In the genomic region with DNA sequence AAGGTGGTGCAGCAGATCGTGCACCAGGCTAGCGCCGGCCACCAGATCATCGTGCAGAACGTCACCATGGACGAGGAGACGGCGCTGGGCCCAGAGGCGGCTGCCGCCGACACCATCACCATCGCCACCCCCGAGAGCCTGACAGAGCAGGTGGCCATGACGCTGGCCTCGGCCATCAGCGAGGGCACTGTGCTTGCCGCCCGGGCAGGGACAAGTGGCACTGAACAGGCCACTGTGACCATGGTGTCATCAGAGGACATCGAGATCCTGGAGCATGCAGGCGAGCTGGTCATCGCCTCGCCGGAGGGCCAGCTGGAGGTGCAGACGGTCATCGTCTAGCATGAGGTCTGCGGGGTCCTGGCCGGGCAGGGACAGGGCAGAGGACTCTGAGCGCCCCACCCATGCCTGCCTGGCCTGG, we compare ENCODE assay signal across 2 cellular contexts.
TF ChIP-seq lines count a peak whose summit lies in the region.

No MANE protein-coding gene starts in this region.

TF ChIP-seq in HepG2, 621 proteins besides CTCF, POLR2A, EP300 and RAD21:
- no peak for TF ChIP-seq ZNF570 (CRISPR knock-in tag; IDR thresholded peaks at IDR 0.05; ENCODE audit: borderline replicate concordance)
- TF ChIP-seq AGO1 (IDR thresholded peaks at IDR 0.05; ENCODE audit: low read depth, low read length, poor library complexity, severe bottlenecking) = peak; percentile 67
- peak; percentile 38 for TF ChIP-seq AGO2 (optimal IDR thresholded peaks at IDR 0.05; ENCODE audit: low read depth, low read length)

TF ChIP-seq in HEK293, 187 proteins besides CTCF, POLR2A, EP300 and RAD21:
- TF ChIP-seq ZNF600 (tag by site-specific recombination; IDR thresholded peaks at IDR 0.05) (peak; percentile 67), ZNF26 (tag by site-specific recombination; IDR thresholded peaks at IDR 0.05) (no peak), ZNF121 (tag by site-specific recombination; IDR thresholded peaks at IDR 0.05) (no peak), ZNF354C (tag by site-specific recombination; IDR thresholded peaks at IDR 0.05; ENCODE audit: borderline replicate concordance, low read depth) (no peak), ZBTB8A (tag by site-specific recombination; IDR thresholded peaks at IDR 0.05) (no peak), ZNF341 (tag by site-specific recombination; IDR thresholded peaks at IDR 0.05; ENCODE audit: low read depth) (peak; percentile 4; the same call in 1 of the 2 replicates), PRDM6 (tag by site-specific recombination; IDR thresholded peaks at IDR 0.05) (no peak), BCL11B (tag by site-specific recombination; IDR thresholded peaks at IDR 0.05; ENCODE audit: low read depth) (peak; percentile 0; the same call in 1 of the 2 replicates), ZFP69B (tag by site-specific recombination; IDR thresholded peaks at IDR 0.05) (no peak), SCRT2 (tag by site-specific recombination; IDR thresholded peaks at IDR 0.05) (no peak), ZNF140 (tag by site-specific recombination; IDR thresholded peaks at IDR 0.05) (no peak), ZNF792 (tag by site-specific recombination; IDR thresholded peaks at IDR 0.05) (no peak), ZNF555 (tag by site-specific recombination; conservative IDR thresholded peaks at IDR 0.05) (no peak), ZBTB21 (tag by site-specific recombination; IDR thresholded peaks at IDR 0.05) (no peak), ZNF837 (tag by site-specific recombination; IDR thresholded peaks at IDR 0.05) (no peak), ZBTB17 (tag by site-specific recombination; IDR thresholded peaks at IDR 0.05) (no peak), ZBTB20 (tag by site-specific recombination; IDR thresholded peaks at IDR 0.05) (no peak), ZNF114 (tag by site-specific recombination; IDR thresholded peaks at IDR 0.05) (no peak), ZNF19 (tag by site-specific recombination; IDR thresholded peaks at IDR 0.05; ENCODE audit: low read depth) (no peak), ZNF112 (tag by site-specific recombination; IDR thresholded peaks at IDR 0.05) (no peak), YY1 (tag by site-specific recombination; IDR thresholded peaks at IDR 0.05) (no peak), ZNF391 (tag by site-specific recombination; IDR thresholded peaks at IDR 0.05; ENCODE audit: borderline replicate concordance, low read depth) (no peak), ZNF146 (tag by site-specific recombination; IDR thresholded peaks at IDR 0.05) (no peak), ZNF155 (tag by site-specific recombination; IDR thresholded peaks at IDR 0.05) (no peak), ZIC2 (tag by site-specific recombination; IDR thresholded peaks at IDR 0.05) (no peak), ZBTB49 (tag by site-specific recombination; IDR thresholded peaks at IDR 0.05; ENCODE audit: low read depth) (no peak), KLF1 (tag by site-specific recombination; IDR thresholded peaks at IDR 0.05) (no peak), ZNF658 (tag by site-specific recombination; IDR thresholded peaks at IDR 0.05) (no peak), ZNF639 (tag by site-specific recombination; IDR thresholded peaks at IDR 0.05) (no peak), ZNF664 (tag by site-specific recombination; IDR thresholded peaks at IDR 0.05) (no peak), ZNF266 (tag by site-specific recombination; IDR thresholded peaks at IDR 0.05; ENCODE audit: low read depth) (no peak), ZNF10 (tag by site-specific recombination; IDR thresholded peaks at IDR 0.05) (0 out of 2 replicates have a peak, but pooled peaks have one; percentile 3)
- TF ChIP-seq, protein P1, sequence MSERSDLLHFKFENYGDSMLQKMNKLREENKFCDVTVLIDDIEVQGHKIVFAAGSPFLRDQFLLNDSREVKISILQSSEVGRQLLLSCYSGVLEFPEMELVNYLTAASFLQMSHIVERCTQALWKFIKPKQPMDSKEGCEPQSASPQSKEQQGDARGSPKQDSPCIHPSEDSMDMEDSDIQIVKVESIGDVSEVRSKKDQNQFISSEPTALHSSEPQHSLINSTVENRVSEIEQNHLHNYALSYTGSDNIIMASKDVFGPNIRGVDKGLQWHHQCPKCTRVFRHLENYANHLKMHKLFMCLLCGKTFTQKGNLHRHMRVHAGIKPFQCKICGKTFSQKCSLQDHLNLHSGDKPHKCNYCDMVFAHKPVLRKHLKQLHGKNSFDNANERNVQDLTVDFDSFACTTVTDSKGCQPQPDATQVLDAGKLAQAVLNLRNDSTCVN (tag by site-specific recombination; optimal IDR thresholded peaks at IDR 0.05) = no peak
- TF ChIP-seq, protein P2, sequence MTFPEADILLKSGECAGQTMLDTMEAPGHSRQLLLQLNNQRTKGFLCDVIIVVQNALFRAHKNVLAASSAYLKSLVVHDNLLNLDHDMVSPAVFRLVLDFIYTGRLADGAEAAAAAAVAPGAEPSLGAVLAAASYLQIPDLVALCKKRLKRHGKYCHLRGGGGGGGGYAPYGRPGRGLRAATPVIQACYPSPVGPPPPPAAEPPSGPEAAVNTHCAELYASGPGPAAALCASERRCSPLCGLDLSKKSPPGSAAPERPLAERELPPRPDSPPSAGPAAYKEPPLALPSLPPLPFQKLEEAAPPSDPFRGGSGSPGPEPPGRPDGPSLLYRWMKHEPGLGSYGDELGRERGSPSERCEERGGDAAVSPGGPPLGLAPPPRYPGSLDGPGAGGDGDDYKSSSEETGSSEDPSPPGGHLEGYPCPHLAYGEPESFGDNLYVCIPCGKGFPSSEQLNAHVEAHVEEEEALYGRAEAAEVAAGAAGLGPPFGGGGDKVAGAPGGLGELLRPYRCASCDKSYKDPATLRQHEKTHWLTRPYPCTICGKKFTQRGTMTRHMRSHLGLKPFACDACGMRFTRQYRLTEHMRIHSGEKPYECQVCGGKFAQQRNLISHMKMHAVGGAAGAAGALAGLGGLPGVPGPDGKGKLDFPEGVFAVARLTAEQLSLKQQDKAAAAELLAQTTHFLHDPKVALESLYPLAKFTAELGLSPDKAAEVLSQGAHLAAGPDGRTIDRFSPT (tag by site-specific recombination; IDR thresholded peaks at IDR 0.05) = no peak; the same call in none of the 2 replicates
- TF ChIP-seq, protein P3, sequence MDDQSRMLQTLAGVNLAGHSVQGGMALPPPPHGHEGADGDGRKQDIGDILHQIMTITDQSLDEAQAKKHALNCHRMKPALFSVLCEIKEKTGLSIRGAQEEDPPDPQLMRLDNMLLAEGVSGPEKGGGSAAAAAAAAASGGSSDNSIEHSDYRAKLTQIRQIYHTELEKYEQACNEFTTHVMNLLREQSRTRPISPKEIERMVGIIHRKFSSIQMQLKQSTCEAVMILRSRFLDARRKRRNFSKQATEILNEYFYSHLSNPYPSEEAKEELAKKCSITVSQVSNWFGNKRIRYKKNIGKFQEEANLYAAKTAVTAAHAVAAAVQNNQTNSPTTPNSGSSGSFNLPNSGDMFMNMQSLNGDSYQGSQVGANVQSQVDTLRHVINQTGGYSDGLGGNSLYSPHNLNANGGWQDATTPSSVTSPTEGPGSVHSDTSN (CRISPR knock-in tag; IDR thresholded peaks at IDR 0.05) = no peak
- TF ChIP-seq, protein P4, sequence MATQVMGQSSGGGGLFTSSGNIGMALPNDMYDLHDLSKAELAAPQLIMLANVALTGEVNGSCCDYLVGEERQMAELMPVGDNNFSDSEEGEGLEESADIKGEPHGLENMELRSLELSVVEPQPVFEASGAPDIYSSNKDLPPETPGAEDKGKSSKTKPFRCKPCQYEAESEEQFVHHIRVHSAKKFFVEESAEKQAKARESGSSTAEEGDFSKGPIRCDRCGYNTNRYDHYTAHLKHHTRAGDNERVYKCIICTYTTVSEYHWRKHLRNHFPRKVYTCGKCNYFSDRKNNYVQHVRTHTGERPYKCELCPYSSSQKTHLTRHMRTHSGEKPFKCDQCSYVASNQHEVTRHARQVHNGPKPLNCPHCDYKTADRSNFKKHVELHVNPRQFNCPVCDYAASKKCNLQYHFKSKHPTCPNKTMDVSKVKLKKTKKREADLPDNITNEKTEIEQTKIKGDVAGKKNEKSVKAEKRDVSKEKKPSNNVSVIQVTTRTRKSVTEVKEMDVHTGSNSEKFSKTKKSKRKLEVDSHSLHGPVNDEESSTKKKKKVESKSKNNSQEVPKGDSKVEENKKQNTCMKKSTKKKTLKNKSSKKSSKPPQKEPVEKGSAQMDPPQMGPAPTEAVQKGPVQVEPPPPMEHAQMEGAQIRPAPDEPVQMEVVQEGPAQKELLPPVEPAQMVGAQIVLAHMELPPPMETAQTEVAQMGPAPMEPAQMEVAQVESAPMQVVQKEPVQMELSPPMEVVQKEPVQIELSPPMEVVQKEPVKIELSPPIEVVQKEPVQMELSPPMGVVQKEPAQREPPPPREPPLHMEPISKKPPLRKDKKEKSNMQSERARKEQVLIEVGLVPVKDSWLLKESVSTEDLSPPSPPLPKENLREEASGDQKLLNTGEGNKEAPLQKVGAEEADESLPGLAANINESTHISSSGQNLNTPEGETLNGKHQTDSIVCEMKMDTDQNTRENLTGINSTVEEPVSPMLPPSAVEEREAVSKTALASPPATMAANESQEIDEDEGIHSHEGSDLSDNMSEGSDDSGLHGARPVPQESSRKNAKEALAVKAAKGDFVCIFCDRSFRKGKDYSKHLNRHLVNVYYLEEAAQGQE (tag by site-specific recombination; IDR thresholded peaks at IDR 0.05) = no peak
